24 cellular contexts compared by ENCODE assay signal in genomic region chr6:52909531-52909930, GRCh38. TPM values are rescaled to one million over a fixed set of nuclear protein-coding genes. Genes with fewer than 3 reads are reported as not detected.
A peak's percentile ranks its signal among the peaks of the same experiment; 100 is the strongest.
DNase-seq lines count a peak whose midpoint lies in the region; ATAC-seq, FAIRE-seq and TF ChIP-seq lines count a peak whose summit lies in the region.
"Had no signal": no experiment of that assay in that cellular context is flagged by ENCODE, and none has a peak within 500 bp of the region (broad histone marks: within the 10 kb centered on the region; RNA-seq: fewer than 3 reads in every experiment).

Gene GSTA3 (minus strand): TSS chr6:52909698. CDS start chr6:52905834, 3,864 bp downstream.

- no peaks in the 10 kb centered on the region for H3K9me2 ChIP-seq in GM23338 (ENCODE audit: insufficient read depth)

- TF ChIP-seq CTCF in GM23338 (conservative IDR thresholded peaks at IDR 0.05; ENCODE audit: low read depth in 2 of 2) (no peak), KMS-11 (conservative IDR thresholded peaks at IDR 0.05; ENCODE audit: low read depth, low read length) (no peak), brain microvascular endothelial cell (IDR thresholded peaks at IDR 0.05; ENCODE audit: low read depth, low read length, missing control alignments) (no peak)

- H3K27me3 Mint-ChIP-seq in GM23338 (ENCODE audit: insufficient read depth, low read depth, poor library complexity), result peaks cover 1% of the 10 kb centered on the region

- no peak within 1 kb of the TSS for H3K4me3 ChIP-seq in GM23338
- H3K4me3 ChIP-seq in KMS-11 (IDR thresholded peaks at IDR 0.05; ENCODE audit: insufficient read depth, low read depth, low read length), result no peak within 1 kb of the TSS
- H3K4me3 ChIP-seq in small intestine (ENCODE audit: low read depth in 1 of 2, low read length in 2 of 2), result no peak within 1 kb of the TSS
- H3K4me3 ChIP-seq in brain microvascular endothelial cell (ENCODE audit: low read depth, low read length), result no peak within 1 kb of the TSS
- H3K4me3 ChIP-seq: BLaER1 treated with 17β-estradiol and CSF1 and Interleukin-3, amounts not matched to agents 10 nM and 100 nM had no signal

- no peaks in the 10 kb centered on the region for H3K9me3 ChIP-seq in small intestine (ENCODE audit: control insufficient read depth, low read depth)

- H3K4me1 ChIP-seq in GM23338 (ENCODE audit: insufficient read depth) (no peaks in the 10 kb centered on the region), KMS-11 (ENCODE audit: low read depth, poor library complexity, severe bottlenecking) (peaks cover 12% of the 10 kb centered on the region), small intestine (ENCODE audit: control insufficient read depth in 2 of 2, insufficient read depth in 1 of 2, low read depth in 1 of 2, low read length in 1 of 2) (peaks cover 0 to 2% of the 10 kb centered on the region in 2 donors)
- H3K4me1 ChIP-seq: BLaER1 treated with 17β-estradiol and CSF1 and Interleukin-3, amounts not matched to agents 10 nM and 100 nM had no signal

- ATAC-seq in GM23338 (peak; percentile 43; the same call in 1 of the 3 replicates), HG02884 (IDR thresholded peaks at IDR 0.05; ENCODE audit: unreplicated experiment) (no peak)
- ATAC-seq: Panc1, Right ventricle myocardium inferior had no signal

- no peaks in the 10 kb centered on the region for H3F3A ChIP-seq in GM23338 (replicated peaks; ENCODE audit: low read depth)

- no peaks in the 10 kb centered on the region for H3K4me1 Mint-ChIP-seq in GM23338
- H3K4me1 Mint-ChIP-seq: CD8-positive, alpha-beta memory T cell had no signal

- 59 to 89% (median 89%) methylated on average over 2 of the region's 2 CpGs for WGBS in small intestine, 3 donors

- no peaks in the 10 kb centered on the region for H3K27me3 ChIP-seq in GM23338 (ENCODE audit: insufficient read depth)
- no peaks in the 10 kb centered on the region for H3K27me3 ChIP-seq in KMS-11 (ENCODE audit: insufficient read depth, low read depth)
- H3K27me3 ChIP-seq in small intestine (ENCODE audit: control insufficient read depth in 2 of 2, insufficient read depth in 2 of 2, low read length in 2 of 2), result no peaks in the 10 kb centered on the region
- no peaks in the 10 kb centered on the region for H3K27me3 ChIP-seq in brain microvascular endothelial cell (replicated peaks)
- H3K27me3 ChIP-seq: BLaER1 treated with 17β-estradiol and CSF1 and Interleukin-3, amounts not matched to agents 10 nM and 100 nM had no signal

- H4K20me1 ChIP-seq in GM23338 (replicated peaks; ENCODE audit: insufficient read depth), result no peaks in the 10 kb centered on the region
- H4K20me1 ChIP-seq in KMS-11 (ENCODE audit: insufficient read depth), result no peaks in the 10 kb centered on the region
- H4K20me1 ChIP-seq: BLaER1 treated with 17β-estradiol and CSF1 and Interleukin-3, amounts not matched to agents 10 nM and 100 nM had no signal

- H3K36me3 ChIP-seq in GM23338 (ENCODE audit: insufficient read depth), result no peaks in the 10 kb centered on the region
- H3K36me3 ChIP-seq in KMS-11 (ENCODE audit: insufficient read depth), result no peaks in the 10 kb centered on the region
- no peaks in the 10 kb centered on the region for H3K36me3 ChIP-seq in small intestine (ENCODE audit: control insufficient read depth in 2 of 2, insufficient read depth in 2 of 2, low read length in 2 of 2)
- H3K36me3 ChIP-seq in brain microvascular endothelial cell (replicated peaks), result no peaks in the 10 kb centered on the region
- H3K36me3 ChIP-seq: BLaER1 treated with 17β-estradiol and CSF1 and Interleukin-3, amounts not matched to agents 10 nM and 100 nM had no signal

- no peaks in the 10 kb centered on the region for H3K79me2 ChIP-seq in GM23338 (replicated peaks; ENCODE audit: insufficient read depth)
- H3K79me2 ChIP-seq in KMS-11 (ENCODE audit: insufficient read depth, low read depth), result no peaks in the 10 kb centered on the region

- H3K4me3 Mint-ChIP-seq in GM23338, result no peak within 1 kb of the TSS
- H3K4me3 Mint-ChIP-seq: CD8-positive, alpha-beta memory T cell had no signal

- in situ Hi-C loops in brain microvascular endothelial cell (cut with HindIII; ENCODE audit: low pct_ligation_motif_present, low sequenced_read_pairs), result no loop called here

- no peak within 1 kb of the TSS for H3K9ac ChIP-seq in KMS-11
- H3K9ac ChIP-seq: BLaER1 treated with 17β-estradiol and CSF1 and Interleukin-3, amounts not matched to agents 10 nM and 100 nM had no signal

- H3K4me2 ChIP-seq in GM23338, result no peak within 1 kb of the TSS
- 0 out of 2 replicates have a peak within 1 kb of the TSS, but pooled peaks have one; percentile 6 for H3K4me2 ChIP-seq in KMS-11
- H3K4me2 ChIP-seq: BLaER1 treated with 17β-estradiol and CSF1 and Interleukin-3, amounts not matched to agents 10 nM and 100 nM had no signal

- DNase-seq in GM23338 (ENCODE audit: low spot score) (no peak), islet precursor cell (peak; percentile 33), small intestine (peak; percentile 17), HUDEP-2 (lab: John Stamatoyannopoulos, UW; ENCODE audit: unreplicated experiment in 76 of 76) (no peak), iPS-NIHi7 (ENCODE audit: extremely low spot score) (no peak), brain microvascular endothelial cell (no peak)
- DNase-seq: CD8-positive, alpha-beta memory T cell; DND-41; GDM1; KG1; NCI-H1436; NCI-H2081; NCI-H510A; NCI-H82 had no signal

- H3K27ac ChIP-seq in GM23338 (ENCODE audit: low read depth), result no peak within 1 kb of the TSS
- no peak within 1 kb of the TSS for H3K27ac ChIP-seq in KMS-11
- H3K27ac ChIP-seq in small intestine (ENCODE audit: low read depth in 1 of 2, low read length in 1 of 2), result no peak within 1 kb of the TSS
- no peak within 1 kb of the TSS for H3K27ac ChIP-seq in brain microvascular endothelial cell
- H3K27ac ChIP-seq: BLaER1 treated with 17β-estradiol and CSF1 and Interleukin-3, amounts not matched to agents 10 nM and 100 nM; HL-60 had no signal

- H3K9me3 Mint-ChIP-seq in GM23338, result peaks cover 9% of the 10 kb centered on the region; the same call in 2 of the 3 replicates

- no peak for FAIRE-seq in small intestine (lab: Jason Lieb, UNC)
- FAIRE-seq: GM12891, GM18507 had no signal

- no peaks in the 10 kb centered on the region; the same call in 2 of the 3 replicates for H3K36me3 Mint-ChIP-seq in GM23338 (ENCODE audit: low read depth)

- H2AFZ ChIP-seq in GM23338 (no peak within 1 kb of the TSS), KMS-11 (ENCODE audit: low read depth) (no peak within 1 kb of the TSS)

- no peak within 1 kb of the TSS for H3K27ac Mint-ChIP-seq in GM23338
- H3K27ac Mint-ChIP-seq: CD8-positive, alpha-beta memory T cell had no signal

TF ChIP-seq in GM23338, 12 proteins besides CTCF, POLR2A, EP300 and RAD21:
- TF ChIP-seq CREB1 (CRISPR knock-in tag; IDR thresholded peaks at IDR 0.05; ENCODE audit: low read depth), result no peak
- no peak for TF ChIP-seq ZNF331 (CRISPR knock-in tag; IDR thresholded peaks at IDR 0.05; ENCODE audit: low read depth)
- no peak for TF ChIP-seq EZH2 (IDR thresholded peaks at IDR 0.05; ENCODE audit: low read depth, unreplicated experiment)
- TF ChIP-seq ETS1 (IDR thresholded peaks at IDR 0.05), result no peak
- no peak for TF ChIP-seq POLR2AphosphoS5 (IDR thresholded peaks at IDR 0.05; ENCODE audit: low read depth)
- no peak for TF ChIP-seq STAT1 (IDR thresholded peaks at IDR 0.05; ENCODE audit: unreplicated experiment)
- TF ChIP-seq REST (IDR thresholded peaks at IDR 0.05; ENCODE audit: unreplicated experiment), result no peak
- TF ChIP-seq JUNB (IDR thresholded peaks at IDR 0.05; ENCODE audit: unreplicated experiment), result no peak
- TF ChIP-seq ZNF114 (CRISPR knock-in tag; IDR thresholded peaks at IDR 0.05), result no peak
- TF ChIP-seq EZH2phosphoT487 (IDR thresholded peaks at IDR 0.05; ENCODE audit: unreplicated experiment), result no peak
- TF ChIP-seq NANOG (IDR thresholded peaks at IDR 0.05; ENCODE audit: borderline replicate concordance), result no peak

RNA-seq across cellular contexts. Expression of gene GSTA3, which starts in this region (rescaled TPM):
- not detected in 2 replicates for total RNA-seq in GM23338 (2014; rRNA removed; shearing (Covaris generic))
- polyA plus RNA-seq in GM23338 (2016; fragmentation: Nextera tagmentation; extraction: Ambion mirVana), result not detected in 2 replicates
- polyA plus RNA-seq in small intestine, result not detected
- total RNA-seq: CD8-positive, alpha-beta memory T cell; H1; Right ventricle myocardium inferior; T-helper 1 cell treated with Interleukin-12 subunit alpha and Interleukin-12 subunit beta and Interleukin-4 antibody, amounts not matched to agents 30 ng/mL and 1 ng/mL, for 36 hours had no signal
- polyA plus RNA-seq: CD8-positive, alpha-beta memory T cell; H1 had no signal

Comparison
In these comparisons a context has a peak if more than half of its experiments do, and no peak if none do; other contexts are left out.
1. Peak in ATAC-seq in GM23338; RNA of the gene not detected or under 1 TPM.
2. Peak in DNase-seq in small intestine; RNA of the gene not detected or under 1 TPM.